Comparison of ENCODE assay signal across 17 cellular contexts in genomic region chr14:69647216-69647615, GRCh38. TPM values are rescaled to one million over a fixed set of nuclear protein-coding genes. Genes with fewer than 3 reads are reported as not detected.
A peak's percentile ranks its signal among the peaks of the same experiment; 100 is the strongest.
DNase-seq lines count a peak whose midpoint lies in the region; ATAC-seq, FAIRE-seq and TF ChIP-seq lines count a peak whose summit lies in the region.
"Had no signal": no experiment of that assay in that cellular context is flagged by ENCODE, and none has a peak within 500 bp of the region (broad histone marks: within the 10 kb centered on the region; RNA-seq: fewer than 3 reads in every experiment).

No MANE protein-coding gene starts in this region.

- TF ChIP-seq CTCF in ascending aorta (IDR thresholded peaks at IDR 0.05) (no peak), nephron (IDR thresholded peaks at IDR 0.05; ENCODE audit: unreplicated experiment in 3 of 3) (no peak)

- peak overlapping the region; percentile 75 for H3K27ac ChIP-seq in ascending aorta
- H3K27ac ChIP-seq in CD4-positive, alpha-beta memory T cell (ENCODE audit: low read depth, low read length), result no peak overlapping the region

- no peak for ATAC-seq in stimulated activated naive CD8-positive, alpha-beta T cell treated with anti-CD3 and anti-CD28 coated beads, Interleukin-15, amount 100 ng/mL, for 72 hours
- ATAC-seq in GM19324 (IDR thresholded peaks at IDR 0.05; ENCODE audit: low FRiP score, unreplicated experiment), result no peak
- ATAC-seq in GM19467 (IDR thresholded peaks at IDR 0.05; ENCODE audit: unreplicated experiment), result no peak
- ATAC-seq: HCT116, right lobe of liver, WTC11 had no signal

- H3K4me3 ChIP-seq in ascending aorta, result no peak overlapping the region
- no peak overlapping the region for H3K4me3 ChIP-seq in CD4-positive, alpha-beta memory T cell (ENCODE audit: low read length in 2 of 2)
- H3K4me3 ChIP-seq: right lobe of liver had no signal

- H3K9me3 ChIP-seq in ascending aorta, result no peaks in the 10 kb centered on the region
- no peaks in the 10 kb centered on the region for H3K9me3 ChIP-seq in CD4-positive, alpha-beta memory T cell (ENCODE audit: control insufficient read depth in 1 of 2, low read length in 2 of 2)
- H3K9me3 ChIP-seq: right lobe of liver, SK-N-SH had no signal

- intact Hi-C loops in ascending aorta (cut with DNase I), result no loop called here
- intact Hi-C loops in CD4-positive, alpha-beta memory T cell (cut with micrococcal nuclease), result no loop called here

- CTCF ChIA-PET in CD4-positive, alpha-beta memory T cell (lab: Charles Lee; ENCODE audit: partially characterized antibody), result interaction anchor here (0.9 kb wide), 1 partner anchor 15 kb away, joined by 3 read pairs; no protein-coding TSS in a partner anchor

- no peaks in the 10 kb centered on the region for H3K36me3 ChIP-seq in ascending aorta
- H3K36me3 ChIP-seq in CD4-positive, alpha-beta memory T cell (ENCODE audit: insufficient read depth, low read length), result no peaks in the 10 kb centered on the region
- H3K36me3 ChIP-seq: right lobe of liver had no signal

- no peaks in the 10 kb centered on the region for H3K27me3 ChIP-seq in ascending aorta
- no peaks in the 10 kb centered on the region for H3K27me3 ChIP-seq in CD4-positive, alpha-beta memory T cell (ENCODE audit: insufficient read depth, low read length)
- H3K27me3 ChIP-seq: right lobe of liver had no signal

- peaks cover 25 to 56% of the 10 kb centered on the region in 2 donors for H3K4me1 ChIP-seq in ascending aorta
- peaks cover 88% of the 10 kb centered on the region for H3K4me1 ChIP-seq in CD4-positive, alpha-beta memory T cell (ENCODE audit: insufficient read depth, low read length)

- H3K27me3 Mint-ChIP-seq in stimulated activated naive CD8-positive, alpha-beta T cell treated with anti-CD3 and anti-CD28 coated beads, Interleukin-15, Interleukin-2, amounts not matched to agents 100 ng/mL and 50 ng/mL, for 24 hours, result no peaks in the 10 kb centered on the region
- H3K27me3 Mint-ChIP-seq in stimulated activated naive CD8-positive, alpha-beta T cell treated with anti-CD3 and anti-CD28 coated beads, Interleukin-15, amount 100 ng/mL, for 72 hours, result no peaks in the 10 kb centered on the region
- no peaks in the 10 kb centered on the region for H3K27me3 Mint-ChIP-seq in nephron (ENCODE audit: low read depth)
- H3K27me3 Mint-ChIP-seq in CD4-positive, alpha-beta memory T cell, result no peaks in the 10 kb centered on the region
- H3K27me3 Mint-ChIP-seq: activated naive CD8-positive, alpha-beta T cell treated with anti-CD3 and anti-CD28 coated beads, Interleukin-2, amount 10 ng/mL, durations not matched to agents 7 days and 5 days had no signal

- peaks cover 97% of the 10 kb centered on the region for H3K4me1 Mint-ChIP-seq in stimulated activated naive CD8-positive, alpha-beta T cell treated with anti-CD3 and anti-CD28 coated beads, Interleukin-15, Interleukin-2, amounts not matched to agents 100 ng/mL and 50 ng/mL, for 24 hours (ENCODE audit: low read depth)
- peaks cover 95% of the 10 kb centered on the region for H3K4me1 Mint-ChIP-seq in stimulated activated naive CD8-positive, alpha-beta T cell treated with anti-CD3 and anti-CD28 coated beads, Interleukin-15, amount 100 ng/mL, for 72 hours
- H3K4me1 Mint-ChIP-seq in nephron, result peaks cover 75% of the 10 kb centered on the region
- H3K4me1 Mint-ChIP-seq in CD4-positive, alpha-beta memory T cell, result peaks cover 75 to 96% (median 85%) of the 10 kb centered on the region in 4 donors

- no peak for FAIRE-seq in frontal cortex (lab: Jason Lieb, UNC)

- DNase-seq in stimulated activated naive CD8-positive, alpha-beta T cell treated with anti-CD3 and anti-CD28 coated beads, Interleukin-15, amount 100 ng/mL, for 72 hours, result no peak
- DNase-seq in ascending aorta (ENCODE audit: low spot score in 2 of 2), result no peak
- no peak for DNase-seq in CD4-positive, alpha-beta memory T cell
- no peak for DNase-seq in frontal cortex (ENCODE audit: low spot score in 2 of 2)
- DNase-seq: activated naive CD8-positive, alpha-beta T cell treated with anti-CD3 and anti-CD28 coated beads, Interleukin-2, amount 10 ng/mL, durations not matched to agents 7 days and 5 days; AML-193; hippocampal formation; NCI-H1436 treated with DMSO at 0.1 percent for 48 hours; right lobe of liver; SK-N-SH; stimulated activated naive CD4-positive, alpha-beta T cell treated with Interleukin-2 at 50 U/mL for 16 hours had no signal

- POLR2A ChIA-PET in CD4-positive, alpha-beta memory T cell (lab: Charles Lee; ENCODE audit: partially characterized antibody), result interaction anchor here (3.3 kb wide), 1 partner anchor 21 kb away, joined by 10 read pairs; no protein-coding TSS in a partner anchor

- no peak overlapping the region for H3K4me3 Mint-ChIP-seq in stimulated activated naive CD8-positive, alpha-beta T cell treated with anti-CD3 and anti-CD28 coated beads, Interleukin-15, Interleukin-2, amounts not matched to agents 100 ng/mL and 50 ng/mL, for 24 hours
- H3K4me3 Mint-ChIP-seq in stimulated activated naive CD8-positive, alpha-beta T cell treated with anti-CD3 and anti-CD28 coated beads, Interleukin-15, amount 100 ng/mL, for 72 hours, result no peak overlapping the region
- H3K4me3 Mint-ChIP-seq in nephron, result no peak overlapping the region
- H3K4me3 Mint-ChIP-seq in CD4-positive, alpha-beta memory T cell, result peak overlapping the region in 3 of 8 donors; percentile 12 to 34 (median 26)
- H3K4me3 Mint-ChIP-seq: activated naive CD8-positive, alpha-beta T cell treated with anti-CD3 and anti-CD28 coated beads, Interleukin-2, amount 10 ng/mL, durations not matched to agents 7 days and 5 days; WTC11 had no signal

- peak overlapping the region; percentile 54 for H3K27ac Mint-ChIP-seq in stimulated activated naive CD8-positive, alpha-beta T cell treated with anti-CD3 and anti-CD28 coated beads, Interleukin-15, Interleukin-2, amounts not matched to agents 100 ng/mL and 50 ng/mL, for 24 hours
- peak overlapping the region in 1 of 2 donors; percentile 12 for H3K27ac Mint-ChIP-seq in stimulated activated naive CD8-positive, alpha-beta T cell treated with anti-CD3 and anti-CD28 coated beads, Interleukin-15, amount 100 ng/mL, for 72 hours
- peak overlapping the region; percentile 44 to 70 (median 46) for H3K27ac Mint-ChIP-seq in nephron
- peak overlapping the region in 3 of 7 donors; percentile 11 to 23 (median 19) for H3K27ac Mint-ChIP-seq in CD4-positive, alpha-beta memory T cell
- H3K27ac Mint-ChIP-seq: activated naive CD8-positive, alpha-beta T cell treated with anti-CD3 and anti-CD28 coated beads, Interleukin-2, amount 10 ng/mL, durations not matched to agents 7 days and 5 days; WTC11 had no signal

- peaks cover 2% of the 10 kb centered on the region for H3K9me3 Mint-ChIP-seq in stimulated activated naive CD8-positive, alpha-beta T cell treated with anti-CD3 and anti-CD28 coated beads, Interleukin-15, Interleukin-2, amounts not matched to agents 100 ng/mL and 50 ng/mL, for 24 hours
- peaks cover 8 to 11% of the 10 kb centered on the region in 2 donors for H3K9me3 Mint-ChIP-seq in stimulated activated naive CD8-positive, alpha-beta T cell treated with anti-CD3 and anti-CD28 coated beads, Interleukin-15, amount 100 ng/mL, for 72 hours
- H3K9me3 Mint-ChIP-seq in nephron, result peaks cover 8% of the 10 kb centered on the region
- H3K9me3 Mint-ChIP-seq in CD4-positive, alpha-beta memory T cell, result peaks cover 1 to 13% (median 4%) of the 10 kb centered on the region in 8 donors

- H3K36me3 Mint-ChIP-seq in stimulated activated naive CD8-positive, alpha-beta T cell treated with anti-CD3 and anti-CD28 coated beads, Interleukin-15, Interleukin-2, amounts not matched to agents 100 ng/mL and 50 ng/mL, for 24 hours (ENCODE audit: low read depth), result peaks cover 42% of the 10 kb centered on the region
- peaks cover 30% of the 10 kb centered on the region for H3K36me3 Mint-ChIP-seq in nephron (ENCODE audit: low read depth)
- H3K36me3 Mint-ChIP-seq in CD4-positive, alpha-beta memory T cell, result peaks cover 19 to 23% of the 10 kb centered on the region in 2 donors

RNA-seq across cellular contexts. Expression of gene SUSD6, which starts 35.8 kb away (rescaled TPM):
- total RNA-seq in ascending aorta (23.3 TPM), frontal cortex (4.9 TPM)
- 10 to 100 TPM; 61.5 to 62.0 TPM for total RNA-seq in CD4-positive, alpha-beta memory T cell
- polyA plus RNA-seq in CD4-positive, alpha-beta memory T cell, result 10 to 100 TPM in 1 of 2 donors, 1 to 10 TPM in 1; 4.8 to 10.8 TPM
